In genomic region chr15:65421360-65422215, GRCh38 we compare ENCODE assay signal across 1 cellular context.
TF ChIP-seq lines count a peak whose summit lies in the region.

No MANE protein-coding gene starts in this region.

TF ChIP-seq in K562, 482 proteins besides CTCF, POLR2A, EP300 and RAD21 (continues in another document):
- TF ChIP-seq HINFP (tag; conservative IDR thresholded peaks at IDR 0.05; ENCODE audit: low read depth): no peak
- TF ChIP-seq TFAP4 (CRISPR knock-in tag; IDR thresholded peaks at IDR 0.05; ENCODE audit: borderline replicate concordance): 0 out of 2 replicates have a peak, but pooled peaks have one; percentile 23
- no peak for TF ChIP-seq E4F1 (CRISPR knock-in tag; IDR thresholded peaks at IDR 0.05; ENCODE audit: borderline replicate concordance)
- no peak for TF ChIP-seq PHF8 (IDR thresholded peaks at IDR 0.05; ENCODE audit: borderline replicate concordance, low read length)
- no peak for TF ChIP-seq SMAD1 (IDR thresholded peaks at IDR 0.05; ENCODE audit: low read depth, low read length, partially characterized antibody)
- no peak for TF ChIP-seq CHAMP1 (IDR thresholded peaks at IDR 0.05)
- no peak for TF ChIP-seq STAT5A (IDR thresholded peaks at IDR 0.05; ENCODE audit: borderline replicate concordance, low read length)
- no peak for TF ChIP-seq SP1 (CRISPR knock-in tag; IDR thresholded peaks at IDR 0.05)
- no peak for TF ChIP-seq TSC22D4 (tag; IDR thresholded peaks at IDR 0.05)
- no peak for TF ChIP-seq NCOR1 (IDR thresholded peaks at IDR 0.05)
- TF ChIP-seq EGR1 (conservative IDR thresholded peaks at IDR 0.05): peak; percentile 92
- TF ChIP-seq RBM34 (IDR thresholded peaks at IDR 0.05; ENCODE audit: borderline replicate concordance, insufficient read depth, low read length): no peak
- no peak for TF ChIP-seq MCM2 (IDR thresholded peaks at IDR 0.05; ENCODE audit: low read depth)
- TF ChIP-seq ZC3H4 (CRISPR knock-in tag; IDR thresholded peaks at IDR 0.05; ENCODE audit: borderline replicate concordance): no peak
- TF ChIP-seq MAX (CRISPR knock-in tag; IDR thresholded peaks at IDR 0.05): peak; percentile 80
- peak; percentile 30; the same call in 1 of the 2 replicates for TF ChIP-seq ZNF511 (CRISPR knock-in tag; IDR thresholded peaks at IDR 0.05)
- TF ChIP-seq NR2C1 (IDR thresholded peaks at IDR 0.05): no peak
- TF ChIP-seq NR2C1 (tag; IDR thresholded peaks at IDR 0.05): no peak
- no peak for TF ChIP-seq TOE1 (IDR thresholded peaks at IDR 0.05; ENCODE audit: borderline replicate concordance)
- TF ChIP-seq TOE1 (CRISPR knock-in tag; IDR thresholded peaks at IDR 0.05; ENCODE audit: borderline replicate concordance, low read depth): no peak
- no peak for TF ChIP-seq ZNF445 (CRISPR knock-in tag; IDR thresholded peaks at IDR 0.05; ENCODE audit: low read depth)
- TF ChIP-seq PHB2 (IDR thresholded peaks at IDR 0.05; ENCODE audit: low read depth): no peak
- TF ChIP-seq ZEB2 (IDR thresholded peaks at IDR 0.05): no peak
- TF ChIP-seq E2F3 (CRISPR knock-in tag; IDR thresholded peaks at IDR 0.05): no peak
- TF ChIP-seq ARID4B (CRISPR knock-in tag; IDR thresholded peaks at IDR 0.05): 0 out of 2 replicates have a peak, but pooled peaks have one; percentile 49
- TF ChIP-seq ZBTB40 (IDR thresholded peaks at IDR 0.05): no peak
- TF ChIP-seq ZBTB40 (CRISPR knock-in tag; IDR thresholded peaks at IDR 0.05): no peak
- TF ChIP-seq RBM15 (IDR thresholded peaks at IDR 0.05; ENCODE audit: insufficient read depth, low read length): no peak
- peak; percentile 52; the same call in 1 of the 2 replicates for TF ChIP-seq FOXP1 (CRISPR knock-in tag; IDR thresholded peaks at IDR 0.05)
- no peak for TF ChIP-seq ZNF384 (IDR thresholded peaks at IDR 0.05; ENCODE audit: low read depth, low read length)
- no peak for TF ChIP-seq TCF7 (IDR thresholded peaks at IDR 0.05; ENCODE audit: borderline replicate concordance)
- TF ChIP-seq NR0B1 (IDR thresholded peaks at IDR 0.05; ENCODE audit: partially characterized antibody): no peak
